In the genomic region with DNA sequence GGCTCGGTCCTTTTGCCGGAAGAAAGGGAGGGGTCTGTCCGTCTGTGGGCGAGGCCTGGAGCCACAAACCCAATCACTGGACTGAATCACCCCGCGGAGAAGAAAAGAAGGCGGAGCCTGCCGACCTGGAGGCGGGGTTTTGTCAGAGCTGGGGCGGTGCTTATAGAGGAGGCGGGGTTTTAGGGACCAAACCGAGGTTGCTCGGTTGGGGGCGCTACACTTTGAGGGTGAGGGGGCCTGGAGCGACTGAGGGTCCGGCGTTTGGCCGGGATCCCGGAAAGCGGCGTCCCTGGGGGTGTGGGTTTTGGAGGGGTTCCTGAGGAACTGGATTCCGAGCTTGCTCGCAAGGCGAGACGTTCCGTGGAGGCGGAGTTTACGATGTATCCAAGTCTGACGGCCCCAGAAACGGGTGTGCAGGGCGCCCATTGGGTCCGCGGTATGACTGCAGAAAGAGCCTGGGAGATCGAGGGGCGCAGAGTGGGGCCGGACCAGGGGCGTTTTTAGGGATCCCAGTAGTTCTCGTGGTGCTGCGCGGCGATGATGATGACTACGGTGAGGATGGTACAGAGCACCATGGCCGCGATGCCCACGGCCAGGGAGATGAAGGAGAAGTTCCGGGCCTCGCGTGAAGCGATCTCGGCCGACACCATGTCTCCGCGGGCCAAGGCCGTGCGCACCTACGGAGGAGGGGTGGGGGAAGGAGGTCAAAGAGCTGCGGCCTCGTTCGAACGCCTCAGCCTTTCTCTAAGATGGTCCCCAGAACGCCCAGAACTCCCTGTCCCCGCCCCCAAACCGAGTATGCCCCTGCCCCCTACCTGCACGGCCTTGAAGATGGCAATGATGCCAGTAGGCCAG, we compare ENCODE assay signal across 1 cellular context.
TF ChIP-seq lines count a peak whose summit lies in the region.

No MANE protein-coding gene starts in this region.

TF ChIP-seq in endothelial cell of umbilical vein, 7 proteins besides CTCF, POLR2A, EP300 and RAD21:
- TF ChIP-seq FOS (IDR thresholded peaks at IDR 0.05; ENCODE audit: borderline replicate concordance, insufficient read depth, low read length) (no peak), JUN (IDR thresholded peaks at IDR 0.05; ENCODE audit: borderline replicate concordance, insufficient read depth, insufficient read length, low read depth) (no peak), MYC (IDR thresholded peaks at IDR 0.05; ENCODE audit: low read depth, low read length) (no peak), EZH2 (IDR thresholded peaks at IDR 0.05; ENCODE audit: borderline replicate concordance, low read depth, low read length, severe bottlenecking) (peak; percentile 31), POLR2AphosphoS5 (IDR thresholded peaks at IDR 0.05; ENCODE audit: insufficient read depth, low read depth, low read length) (no peak)
- TF ChIP-seq, protein P1, sequence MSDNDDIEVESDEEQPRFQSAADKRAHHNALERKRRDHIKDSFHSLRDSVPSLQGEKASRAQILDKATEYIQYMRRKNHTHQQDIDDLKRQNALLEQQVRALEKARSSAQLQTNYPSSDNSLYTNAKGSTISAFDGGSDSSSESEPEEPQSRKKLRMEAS (IDR thresholded peaks at IDR 0.05; ENCODE audit: insufficient read depth, insufficient read length) = no peak
